ENCODE assay signal across 9 cellular contexts in the genomic region with DNA sequence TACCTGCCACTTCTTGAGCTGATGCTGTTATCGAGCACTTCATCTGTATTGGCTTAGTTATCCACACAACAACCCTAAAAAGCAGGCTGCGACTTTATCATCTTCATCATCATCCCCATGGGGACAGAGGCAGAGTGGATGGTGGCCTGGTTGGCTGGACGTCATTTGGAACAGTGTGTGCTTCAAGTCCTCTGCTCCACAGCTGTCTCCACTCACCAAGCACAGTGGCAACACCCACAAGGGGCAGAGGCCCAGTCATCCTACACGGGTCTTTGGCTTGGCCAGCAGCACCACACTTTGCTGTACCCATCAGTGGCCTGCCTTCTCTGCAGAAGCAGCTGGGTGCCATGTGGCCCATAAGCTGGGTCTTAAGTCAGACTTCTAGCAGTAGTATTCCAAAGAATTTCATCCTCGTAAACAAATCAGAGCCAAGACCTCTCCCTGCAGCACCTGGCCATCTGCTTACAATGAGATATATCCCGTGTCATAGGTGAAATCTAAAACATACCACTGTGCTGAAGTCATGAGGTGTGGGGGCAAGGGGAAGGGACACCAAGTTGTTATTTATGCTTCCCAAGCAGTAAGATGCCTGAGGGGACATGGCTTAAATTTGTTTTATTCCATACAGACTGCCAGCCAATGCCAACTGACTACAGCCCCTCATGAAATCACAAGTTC. TPM values are rescaled to one million over a fixed set of nuclear protein-coding genes. Genes with fewer than 3 reads are reported as not detected.
DNase-seq lines count a peak whose midpoint lies in the region; ATAC-seq and TF ChIP-seq lines count a peak whose summit lies in the region.
"Had no signal": no experiment of that assay in that cellular context is flagged by ENCODE, and none has a peak within 500 bp of the region (broad histone marks: within the 10 kb centered on the region; RNA-seq: fewer than 3 reads in every experiment).

No MANE protein-coding gene starts in this region.

- intact Hi-C loops in spleen (cut with DNase I; ENCODE audit: low total_unique reads), result no loop called here

- no peaks in the 10 kb centered on the region for H3K27me3 ChIP-seq in spleen (replicated peaks in 1 of 7)

- peak overlapping the region; percentile 15 for H3K4me3 Mint-ChIP-seq in activated T-helper 17 cell treated with anti-CD3 and anti-CD28 coated beads, Interleukin-2, amount 50 U/mL, for 72 hours
- peak overlapping the region in 3 of 5 donors; percentile 8 to 36 (median 10) for H3K4me3 Mint-ChIP-seq in immature natural killer cell

- H3K36me3 Mint-ChIP-seq in activated T-helper 17 cell treated with anti-CD3 and anti-CD28 coated beads, Interleukin-2, amount 50 U/mL, for 72 hours (ENCODE audit: low read depth), result peaks cover 4% of the 10 kb centered on the region
- H3K36me3 Mint-ChIP-seq in immature natural killer cell, result no peaks in the 10 kb centered on the region

- ATAC-seq in activated T-helper 17 cell treated with anti-CD3 and anti-CD28 coated beads, Interleukin-2, amount 50 U/mL, for 72 hours (replicated peaks), result no peak
- ATAC-seq in GM21786 (IDR thresholded peaks at IDR 0.05; ENCODE audit: unreplicated experiment), result no peak
- no peak for ATAC-seq in HG02970 (IDR thresholded peaks at IDR 0.05; ENCODE audit: low FRiP score, unreplicated experiment)

- no peak for TF ChIP-seq CTCF in spleen (IDR thresholded peaks at IDR 0.05 in 8 of 11, conservative IDR thresholded peaks at IDR 0.05 in 3 of 11)

- no peaks in the 10 kb centered on the region for H3K9me3 ChIP-seq in spleen

- peak overlapping the region; percentile 69 for H3K27ac Mint-ChIP-seq in activated T-helper 17 cell treated with anti-CD3 and anti-CD28 coated beads, Interleukin-2, amount 50 U/mL, for 72 hours
- peak overlapping the region; percentile 45 to 84 (median 77) for H3K27ac Mint-ChIP-seq in immature natural killer cell

- DNase-seq in HCEC 1CT (peak; percentile 8), immature natural killer cell (no peak), spleen (no peak), hepatic stellate cell (ENCODE audit: low spot score) (no peak), NCI-H2107 (lab: John Stamatoyannopoulos, UW) (no peak)
- DNase-seq: activated CD4-positive, alpha-beta T cell treated with anti-CD3 and anti-CD28 coated beads, Interleukin-2, amount 50 U/mL, for 1 hour had no signal

- no peaks in the 10 kb centered on the region for H3K27me3 Mint-ChIP-seq in activated T-helper 17 cell treated with anti-CD3 and anti-CD28 coated beads, Interleukin-2, amount 50 U/mL, for 72 hours
- peaks cover 0 to 3% (median 0%) of the 10 kb centered on the region in 3 donors for H3K27me3 Mint-ChIP-seq in immature natural killer cell (ENCODE audit: low read depth in 3 of 3)

- H3K36me3 ChIP-seq in spleen, result peaks cover 0 to 6% (median 0%) of the 10 kb centered on the region in 6 donors

- H3K9me3 Mint-ChIP-seq in activated T-helper 17 cell treated with anti-CD3 and anti-CD28 coated beads, Interleukin-2, amount 50 U/mL, for 72 hours, result no peaks in the 10 kb centered on the region
- no peaks in the 10 kb centered on the region for H3K9me3 Mint-ChIP-seq in immature natural killer cell

- H3K4me3 ChIP-seq in spleen, result no peak overlapping the region

- peaks cover 56% of the 10 kb centered on the region for H3K4me1 Mint-ChIP-seq in activated T-helper 17 cell treated with anti-CD3 and anti-CD28 coated beads, Interleukin-2, amount 50 U/mL, for 72 hours
- H3K4me1 Mint-ChIP-seq in immature natural killer cell, result peaks cover 94 to 97% of the 10 kb centered on the region in 2 donors

- H3K27ac ChIP-seq in spleen, result peak overlapping the region in 6 of 8 donors; percentile 11 to 73 (median 60)

- H3K4me1 ChIP-seq in spleen, result peaks cover 80 to 100% (median 100%) of the 10 kb centered on the region in 6 donors

- WGBS in spleen, 5 donors, result 65 to 89% (median 78%) methylated on average over 5 to 6 of the region's 6 CpGs

- no peak for TF ChIP-seq POLR2A in spleen (IDR thresholded peaks at IDR 0.05)

RNA-seq across cellular contexts. Expression of gene EPHX3, which starts 47.9 kb away (rescaled TPM):
- total RNA-seq in activated T-helper 17 cell treated with anti-CD3 and anti-CD28 coated beads, Interleukin-2, amount 50 U/mL, for 72 hours, result under 1 TPM in 1 of 2 donors, not detected in 1; 0.24 TPM
- polyA plus RNA-seq in immature natural killer cell, result not detected
- total RNA-seq in spleen, result 1 to 10 TPM; 1.6 to 6.6 (median 3.8) TPM
- under 1 TPM; 0.13 to 0.67 (median 0.59) TPM for polyA plus RNA-seq in spleen

RNA-seq across cellular contexts. Expression of gene BRD4, which starts 52.2 kb away (rescaled TPM):
- 10 to 100 TPM; 90.4 to 96.7 TPM for total RNA-seq in activated T-helper 17 cell treated with anti-CD3 and anti-CD28 coated beads, Interleukin-2, amount 50 U/mL, for 72 hours
- polyA plus RNA-seq in immature natural killer cell (10 to 100 TPM in 1 of 3 donors, 1 to 10 TPM in 2; 4.3 to 16.7 (median 7.0) TPM), spleen (10 to 100 TPM; 10.3 to 35.9 (median 14.2) TPM)
- 100 to 1,000 TPM in 4 of 7 donors, 10 to 100 TPM in 3; 50.7 to 146 (median 124) TPM for total RNA-seq in spleen
